Comparison of ENCODE assay signal across 16 cellular contexts in genomic region chr1:157732755-157733154, GRCh38. TPM values are rescaled to one million over a fixed set of nuclear protein-coding genes. Genes with fewer than 3 reads are reported as not detected.
DNase-seq lines count a peak whose midpoint lies in the region; ATAC-seq and TF ChIP-seq lines count a peak whose summit lies in the region.
"Had no signal": no experiment of that assay in that cellular context is flagged by ENCODE, and none has a peak within 500 bp of the region (broad histone marks: within the 10 kb centered on the region; RNA-seq: fewer than 3 reads in every experiment).

No MANE protein-coding gene starts in this region.

- H3K9me3 Mint-ChIP-seq in activated CD4-positive, alpha-beta T cell treated with anti-CD3 and anti-CD28 coated beads, Interleukin-2, amount 10 ng/mL, durations not matched to agents 24 days and 14 days = peaks cover 5% of the 10 kb centered on the region
- peaks cover 9% of the 10 kb centered on the region for H3K9me3 Mint-ChIP-seq in activated B cell treated with CpG ODN at 0.5 μM for 24 hours
- peaks cover 4% of the 10 kb centered on the region for H3K9me3 Mint-ChIP-seq in stimulated activated memory B cell treated with anti-CD40 and anti-IgM and Interleukin-4, amounts not matched to agents 10 μg/mL and 1 μg/mL and 100 μg/mL, for 72 hours

- no peaks in the 10 kb centered on the region for H3K36me3 Mint-ChIP-seq in activated CD4-positive, alpha-beta T cell treated with anti-CD3 and anti-CD28 coated beads, Interleukin-2, amount 10 ng/mL, durations not matched to agents 24 days and 14 days (ENCODE audit: low read depth)
- peaks cover 8% of the 10 kb centered on the region for H3K36me3 Mint-ChIP-seq in activated B cell treated with CpG ODN at 0.5 μM for 24 hours (ENCODE audit: low read depth)
- H3K36me3 Mint-ChIP-seq in stimulated activated memory B cell treated with anti-CD40 and anti-IgM and Interleukin-4, amounts not matched to agents 10 μg/mL and 1 μg/mL and 100 μg/mL, for 72 hours = peaks cover 27% of the 10 kb centered on the region

- ATAC-seq in HG02852 (IDR thresholded peaks at IDR 0.05; ENCODE audit: unreplicated experiment) = peak; percentile 51
- ATAC-seq in activated B cell treated with CpG ODN at 0.5 μM for 24 hours (ENCODE audit: low read depth) = peak; percentile 53
- ATAC-seq in stimulated activated memory B cell treated with anti-CD40 and anti-IgM and Interleukin-4, amounts not matched to agents 10 μg/mL and 1 μg/mL and 100 μg/mL, for 72 hours = peak; percentile 83

- intact Hi-C loops in activated CD4-positive, alpha-beta T cell treated with anti-CD3 and anti-CD28 coated beads, Interleukin-2, amount 10 ng/mL, durations not matched to agents 24 days and 14 days (cut with micrococcal nuclease) = no loop called here
- intact Hi-C loops in activated B cell treated with CpG ODN at 0.5 μM for 24 hours (cut with micrococcal nuclease) = no loop called here

- POLR2A ChIA-PET in activated B cell treated with CpG ODN at 0.5 μM for 24 hours (lab: Charles Lee) = interaction anchor here (0.6 to 1.4 kb wide), 5 partner anchors 18 to 166 kb away, joined by 3 to 7 read pairs (median 4); no protein-coding TSS in a partner anchor

- no peaks in the 10 kb centered on the region for H3K27me3 Mint-ChIP-seq in activated CD4-positive, alpha-beta T cell treated with anti-CD3 and anti-CD28 coated beads, Interleukin-2, amount 10 ng/mL, durations not matched to agents 24 days and 14 days
- H3K27me3 Mint-ChIP-seq in activated B cell treated with CpG ODN at 0.5 μM for 24 hours = no peaks in the 10 kb centered on the region
- H3K27me3 Mint-ChIP-seq in stimulated activated memory B cell treated with anti-CD40 and anti-IgM and Interleukin-4, amounts not matched to agents 10 μg/mL and 1 μg/mL and 100 μg/mL, for 72 hours = no peaks in the 10 kb centered on the region

- no peak overlapping the region for H3K27ac Mint-ChIP-seq in activated CD4-positive, alpha-beta T cell treated with anti-CD3 and anti-CD28 coated beads, Interleukin-2, amount 10 ng/mL, durations not matched to agents 24 days and 14 days
- H3K27ac Mint-ChIP-seq in activated B cell treated with CpG ODN at 0.5 μM for 24 hours = peak overlapping the region; percentile 88
- H3K27ac Mint-ChIP-seq in stimulated activated memory B cell treated with anti-CD40 and anti-IgM and Interleukin-4, amounts not matched to agents 10 μg/mL and 1 μg/mL and 100 μg/mL, for 72 hours = peak overlapping the region; percentile 95

- DNase-seq in activated CD4-positive, alpha-beta T cell treated with anti-CD3 and anti-CD28 coated beads, Interleukin-2, amount 10 ng/mL, durations not matched to agents 24 days and 14 days = peak; percentile 8
- no peak for DNase-seq in activated CD4-positive, alpha-beta T cell treated with anti-CD3 and anti-CD28 coated beads, Interleukin-2, amount 50 U/mL, for 1 hour
- DNase-seq in activated B cell treated with CpG ODN at 0.5 μM for 24 hours (no peak), OCI-M1 (lab: John Stamatoyannopoulos, UW) (no peak), NCI-H1436 treated with DMSO at 0.1 percent for 48 hours (lab: John Stamatoyannopoulos, UW) (no peak)
- DNase-seq in stimulated activated naive CD4-positive, alpha-beta T cell (lab: John Stamatoyannopoulos, UW) = no peak
- DNase-seq: GM23248, MG63, NCI-H1092 treated with DMSO at 0.1 percent for 48 hours, NCI-H187 treated with DMSO at 0.1 percent for 48 hours, NCI-H446 treated with DMSO at 0.1 percent for 48 hours, NCI-H774, SIG-M5 had no signal

- CTCF ChIA-PET in activated B cell treated with CpG ODN at 0.5 μM for 24 hours (lab: Charles Lee) = interaction anchor here (1.3 kb wide), 1 partner anchor 32 kb away, joined by 4 read pairs; the partner anchor contains the start of gene FCRL3

- no peak for TF ChIP-seq CTCF in activated B cell treated with CpG ODN at 0.5 μM for 24 hours (IDR thresholded peaks at IDR 0.05)

- H3K4me3 Mint-ChIP-seq in activated CD4-positive, alpha-beta T cell treated with anti-CD3 and anti-CD28 coated beads, Interleukin-2, amount 10 ng/mL, durations not matched to agents 24 days and 14 days = no peak overlapping the region
- peak overlapping the region; percentile 32 for H3K4me3 Mint-ChIP-seq in activated B cell treated with CpG ODN at 0.5 μM for 24 hours
- no peak overlapping the region for H3K4me3 Mint-ChIP-seq in stimulated activated memory B cell treated with anti-CD40 and anti-IgM and Interleukin-4, amounts not matched to agents 10 μg/mL and 1 μg/mL and 100 μg/mL, for 72 hours

- no peaks in the 10 kb centered on the region for H3K4me1 Mint-ChIP-seq in activated CD4-positive, alpha-beta T cell treated with anti-CD3 and anti-CD28 coated beads, Interleukin-2, amount 10 ng/mL, durations not matched to agents 24 days and 14 days
- peaks cover 76% of the 10 kb centered on the region for H3K4me1 Mint-ChIP-seq in activated B cell treated with CpG ODN at 0.5 μM for 24 hours
- H3K4me1 Mint-ChIP-seq in stimulated activated memory B cell treated with anti-CD40 and anti-IgM and Interleukin-4, amounts not matched to agents 10 μg/mL and 1 μg/mL and 100 μg/mL, for 72 hours = peaks cover 75% of the 10 kb centered on the region

RNA-seq across cellular contexts. Expression of gene FCRL3, which starts 32.2 kb away (rescaled TPM):
- 0.05 and 0.09 TPM in 2 replicates for total RNA-seq in activated CD4-positive, alpha-beta T cell treated with anti-CD3 and anti-CD28 coated beads, Interleukin-2, amount 10 ng/mL, durations not matched to agents 24 days and 14 days
- total RNA-seq in activated B cell treated with CpG ODN at 0.5 μM for 24 hours = 87.7 and 97.1 TPM in 2 replicates
- total RNA-seq: GM23248, RPMI7951 had no signal

RNA-seq across cellular contexts. Expression of gene FCRL2, which starts 44.2 kb away (rescaled TPM):
- not detected in 2 replicates for total RNA-seq in activated CD4-positive, alpha-beta T cell treated with anti-CD3 and anti-CD28 coated beads, Interleukin-2, amount 10 ng/mL, durations not matched to agents 24 days and 14 days
- 48.0 and 51.6 TPM in 2 replicates for total RNA-seq in activated B cell treated with CpG ODN at 0.5 μM for 24 hours
- total RNA-seq: GM23248, RPMI7951 had no signal

Comparison
In these comparisons a context has a peak if more than half of its experiments do, and no peak if none do; other contexts are left out.
1. RNA of gene FCRL3, which starts 32.2 kb away (total RNA-seq): 87.7 to 97.1 TPM in activated B cell treated with CpG ODN at 0.5 μM for 24 hours; 0.05 to 0.09 TPM in activated CD4-positive, alpha-beta T cell treated with anti-CD3 and anti-CD28 coated beads, Interleukin-2, amount 10 ng/mL, durations not matched to agents 24 days and 14 days; every median in the first group is over 10 times any median in the second.
2. RNA of gene FCRL2, which starts 44.2 kb away (total RNA-seq): 48.0 to 51.6 TPM in activated B cell treated with CpG ODN at 0.5 μM for 24 hours; not detected in activated CD4-positive, alpha-beta T cell treated with anti-CD3 and anti-CD28 coated beads, Interleukin-2, amount 10 ng/mL, durations not matched to agents 24 days and 14 days; every median in the first group is over 10 times any median in the second.
3. Peak in every context shown above with its lines, with median percentiles within 50 percentile points of each other: ATAC-seq.